In the genomic region with DNA sequence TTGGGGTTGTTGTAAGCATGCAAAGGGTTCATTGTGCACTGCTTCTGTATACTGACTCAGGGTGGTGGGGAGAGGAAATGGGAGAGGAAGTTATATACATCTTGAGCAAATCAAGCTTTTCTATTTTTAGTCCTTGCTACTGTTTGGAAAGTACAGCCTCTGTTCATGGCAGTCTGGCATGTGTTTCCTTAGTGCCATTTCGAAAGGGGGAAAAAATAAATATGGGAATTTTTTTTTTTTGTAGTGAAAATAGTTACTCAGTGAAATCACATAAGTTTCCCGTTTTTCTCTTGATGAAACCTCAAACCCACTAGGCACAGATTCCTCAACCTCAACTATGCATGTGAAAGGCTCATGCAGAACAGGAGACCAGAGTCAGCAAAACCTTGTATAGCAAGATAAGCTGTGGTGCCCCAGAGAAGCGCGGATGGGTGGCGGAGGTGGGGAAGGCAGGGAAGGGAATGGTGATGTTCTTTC, we compare ENCODE assay signal across 10 cellular contexts.
DNase-seq lines count a peak whose midpoint lies in the region; ATAC-seq and TF ChIP-seq lines count a peak whose summit lies in the region.
"Had no signal": no experiment of that assay in that cellular context is flagged by ENCODE, and none has a peak within 500 bp of the region (broad histone marks: within the 10 kb centered on the region; RNA-seq: fewer than 3 reads in every experiment).

No MANE protein-coding gene starts in this region.

- H3K9me3 Mint-ChIP-seq in glutamatergic neuron (ENCODE audit: unreplicated experiment): peaks cover 3% of the 10 kb centered on the region
- H3K9me3 Mint-ChIP-seq in activated T-cell treated with anti-CD3 and anti-CD28 coated beads, Interleukin-2, amount 50 U/mL, for 4 hours: peaks cover 25% of the 10 kb centered on the region
- peaks cover 24% of the 10 kb centered on the region for H3K9me3 Mint-ChIP-seq in activated CD4-positive, alpha-beta T cell treated with anti-CD3 and anti-CD28 coated beads, Interleukin-2, amount 10 ng/mL, durations not matched to agents 24 days and 14 days

- intact Hi-C loops in posterior cingulate gyrus (cut with DNase I): no loop called here
- intact Hi-C loops in activated CD4-positive, alpha-beta T cell treated with anti-CD3 and anti-CD28 coated beads, Interleukin-2, amount 10 ng/mL, durations not matched to agents 24 days and 14 days (cut with micrococcal nuclease): no loop called here

- no peaks in the 10 kb centered on the region for H3K4me1 Mint-ChIP-seq in glutamatergic neuron (ENCODE audit: low read depth, unreplicated experiment)
- peaks cover 15% of the 10 kb centered on the region for H3K4me1 Mint-ChIP-seq in activated T-cell treated with anti-CD3 and anti-CD28 coated beads, Interleukin-2, amount 50 U/mL, for 4 hours (ENCODE audit: low read depth)
- peaks cover 8% of the 10 kb centered on the region for H3K4me1 Mint-ChIP-seq in activated CD4-positive, alpha-beta T cell treated with anti-CD3 and anti-CD28 coated beads, Interleukin-2, amount 10 ng/mL, durations not matched to agents 24 days and 14 days

- H3K4me3 Mint-ChIP-seq in glutamatergic neuron (ENCODE audit: unreplicated experiment): no peak overlapping the region
- no peak overlapping the region for H3K4me3 Mint-ChIP-seq in activated T-cell treated with anti-CD3 and anti-CD28 coated beads, Interleukin-2, amount 50 U/mL, for 4 hours
- no peak overlapping the region for H3K4me3 Mint-ChIP-seq in activated CD4-positive, alpha-beta T cell treated with anti-CD3 and anti-CD28 coated beads, Interleukin-2, amount 10 ng/mL, durations not matched to agents 24 days and 14 days
- H3K4me3 Mint-ChIP-seq: activated naive CD4-positive, alpha-beta T cell treated with anti-CD3 and anti-CD28 coated beads, Interleukin-2, amount 50 U/mL, for 24 hours; stimulated activated naive CD8-positive, alpha-beta T cell treated with anti-CD3 and anti-CD28 coated beads, Interleukin-15, Interleukin-2, amounts not matched to agents 100 ng/mL and 50 ng/mL, for 24 hours had no signal

- no peak overlapping the region for H3K27ac Mint-ChIP-seq in glutamatergic neuron (ENCODE audit: unreplicated experiment)
- H3K27ac Mint-ChIP-seq in activated CD4-positive, alpha-beta T cell treated with anti-CD3 and anti-CD28 coated beads, Interleukin-2, amount 10 ng/mL, durations not matched to agents 24 days and 14 days: no peak overlapping the region
- H3K27ac Mint-ChIP-seq: activated naive CD4-positive, alpha-beta T cell treated with anti-CD3 and anti-CD28 coated beads, Interleukin-2, amount 50 U/mL, for 24 hours had no signal

- no peaks in the 10 kb centered on the region for H3K27me3 Mint-ChIP-seq in glutamatergic neuron (ENCODE audit: unreplicated experiment)
- no peaks in the 10 kb centered on the region for H3K27me3 Mint-ChIP-seq in activated T-cell treated with anti-CD3 and anti-CD28 coated beads, Interleukin-2, amount 50 U/mL, for 4 hours (ENCODE audit: low read depth)
- no peaks in the 10 kb centered on the region for H3K27me3 Mint-ChIP-seq in activated CD4-positive, alpha-beta T cell treated with anti-CD3 and anti-CD28 coated beads, Interleukin-2, amount 10 ng/mL, durations not matched to agents 24 days and 14 days
- H3K27me3 Mint-ChIP-seq: activated naive CD4-positive, alpha-beta T cell treated with anti-CD3 and anti-CD28 coated beads, Interleukin-2, amount 50 U/mL, for 24 hours; stimulated activated naive CD8-positive, alpha-beta T cell treated with anti-CD3 and anti-CD28 coated beads, Interleukin-15, Interleukin-2, amounts not matched to agents 100 ng/mL and 50 ng/mL, for 24 hours had no signal

- peak; percentile 92 for ATAC-seq in SK-N-SH treated with all-trans-retinoic acid at 6 μM for 48 hours
- ATAC-seq in activated T-cell treated with anti-CD3 and anti-CD28 coated beads, Interleukin-2, amount 50 U/mL, for 4 hours: no peak

- H3K36me3 Mint-ChIP-seq in glutamatergic neuron (ENCODE audit: unreplicated experiment): peaks cover 6% of the 10 kb centered on the region
- H3K36me3 Mint-ChIP-seq in activated T-cell treated with anti-CD3 and anti-CD28 coated beads, Interleukin-2, amount 50 U/mL, for 4 hours (ENCODE audit: insufficient read depth): peaks cover 39% of the 10 kb centered on the region
- H3K36me3 Mint-ChIP-seq in activated CD4-positive, alpha-beta T cell treated with anti-CD3 and anti-CD28 coated beads, Interleukin-2, amount 10 ng/mL, durations not matched to agents 24 days and 14 days (ENCODE audit: low read depth): peaks cover 29% of the 10 kb centered on the region

- peak; percentile 0 for DNase-seq in GF-D8 (lab: John Stamatoyannopoulos, UW)
- DNase-seq in germinal center (ENCODE audit: low spot score): peak; percentile 21
- DNase-seq in posterior cingulate gyrus: peak in 6 of 10 donors; percentile 9 to 77 (median 22)
- no peak for DNase-seq in glutamatergic neuron
- DNase-seq in activated T-cell treated with anti-CD3 and anti-CD28 coated beads, Interleukin-2, amount 50 U/mL, for 4 hours: no peak
- DNase-seq in HUDEP-2 (lab: John Stamatoyannopoulos, UW; ENCODE audit: unreplicated experiment in 76 of 76): no peak
- DNase-seq in activated CD4-positive, alpha-beta T cell treated with anti-CD3 and anti-CD28 coated beads, Interleukin-2, amount 10 ng/mL, durations not matched to agents 24 days and 14 days: no peak

- TF ChIP-seq CTCF in glutamatergic neuron (IDR thresholded peaks at IDR 0.05; ENCODE audit: partially characterized antibody, unreplicated experiment): no peak

TF ChIP-seq in SK-N-SH treated with all-trans-retinoic acid at 6 μM for 48 hours, 23 proteins besides CTCF, POLR2A, EP300 and RAD21 (continues in another document):
- TF ChIP-seq SNAI2 (CRISPR knock-in tag; IDR thresholded peaks at IDR 0.05): no peak
- TF ChIP-seq ESRRG (CRISPR knock-in tag; IDR thresholded peaks at IDR 0.05): no peak
- no peak for TF ChIP-seq CSDC2 (CRISPR knock-in tag; IDR thresholded peaks at IDR 0.05)
- TF ChIP-seq, protein P1, sequence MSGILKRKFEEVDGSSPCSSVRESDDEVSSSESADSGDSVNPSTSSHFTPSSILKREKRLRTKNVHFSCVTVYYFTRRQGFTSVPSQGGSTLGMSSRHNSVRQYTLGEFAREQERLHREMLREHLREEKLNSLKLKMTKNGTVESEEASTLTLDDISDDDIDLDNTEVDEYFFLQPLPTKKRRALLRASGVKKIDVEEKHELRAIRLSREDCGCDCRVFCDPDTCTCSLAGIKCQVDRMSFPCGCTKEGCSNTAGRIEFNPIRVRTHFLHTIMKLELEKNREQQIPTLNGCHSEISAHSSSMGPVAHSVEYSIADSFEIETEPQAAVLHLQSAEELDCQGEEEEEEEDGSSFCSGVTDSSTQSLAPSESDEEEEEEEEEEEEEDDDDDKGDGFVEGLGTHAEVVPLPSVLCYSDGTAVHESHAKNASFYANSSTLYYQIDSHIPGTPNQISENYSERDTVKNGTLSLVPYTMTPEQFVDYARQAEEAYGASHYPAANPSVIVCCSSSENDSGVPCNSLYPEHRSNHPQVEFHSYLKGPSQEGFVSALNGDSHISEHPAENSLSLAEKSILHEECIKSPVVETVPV (CRISPR knock-in tag; IDR thresholded peaks at IDR 0.05): no peak
- no peak for TF ChIP-seq ZNF70 (CRISPR knock-in tag; IDR thresholded peaks at IDR 0.05)
- TF ChIP-seq BACH2 (CRISPR knock-in tag; IDR thresholded peaks at IDR 0.05; ENCODE audit: borderline replicate concordance): no peak
- no peak for TF ChIP-seq ISL1 (CRISPR knock-in tag; IDR thresholded peaks at IDR 0.05)
- no peak for TF ChIP-seq TOX (CRISPR knock-in tag; IDR thresholded peaks at IDR 0.05; ENCODE audit: borderline replicate concordance)
- no peak for TF ChIP-seq OSR1 (CRISPR knock-in tag; IDR thresholded peaks at IDR 0.05)
- TF ChIP-seq, protein P2, sequence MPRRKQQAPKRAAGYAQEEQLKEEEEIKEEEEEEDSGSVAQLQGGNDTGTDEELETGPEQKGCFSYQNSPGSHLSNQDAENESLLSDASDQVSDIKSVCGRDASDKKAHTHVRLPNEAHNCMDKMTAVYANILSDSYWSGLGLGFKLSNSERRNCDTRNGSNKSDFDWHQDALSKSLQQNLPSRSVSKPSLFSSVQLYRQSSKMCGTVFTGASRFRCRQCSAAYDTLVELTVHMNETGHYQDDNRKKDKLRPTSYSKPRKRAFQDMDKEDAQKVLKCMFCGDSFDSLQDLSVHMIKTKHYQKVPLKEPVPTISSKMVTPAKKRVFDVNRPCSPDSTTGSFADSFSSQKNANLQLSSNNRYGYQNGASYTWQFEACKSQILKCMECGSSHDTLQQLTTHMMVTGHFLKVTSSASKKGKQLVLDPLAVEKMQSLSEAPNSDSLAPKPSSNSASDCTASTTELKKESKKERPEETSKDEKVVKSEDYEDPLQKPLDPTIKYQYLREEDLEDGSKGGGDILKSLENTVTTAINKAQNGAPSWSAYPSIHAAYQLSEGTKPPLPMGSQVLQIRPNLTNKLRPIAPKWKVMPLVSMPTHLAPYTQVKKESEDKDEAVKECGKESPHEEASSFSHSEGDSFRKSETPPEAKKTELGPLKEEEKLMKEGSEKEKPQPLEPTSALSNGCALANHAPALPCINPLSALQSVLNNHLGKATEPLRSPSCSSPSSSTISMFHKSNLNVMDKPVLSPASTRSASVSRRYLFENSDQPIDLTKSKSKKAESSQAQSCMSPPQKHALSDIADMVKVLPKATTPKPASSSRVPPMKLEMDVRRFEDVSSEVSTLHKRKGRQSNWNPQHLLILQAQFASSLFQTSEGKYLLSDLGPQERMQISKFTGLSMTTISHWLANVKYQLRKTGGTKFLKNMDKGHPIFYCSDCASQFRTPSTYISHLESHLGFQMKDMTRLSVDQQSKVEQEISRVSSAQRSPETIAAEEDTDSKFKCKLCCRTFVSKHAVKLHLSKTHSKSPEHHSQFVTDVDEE (CRISPR knock-in tag; IDR thresholded peaks at IDR 0.05): no peak
- no peak for TF ChIP-seq PPARA (CRISPR knock-in tag; IDR thresholded peaks at IDR 0.05; ENCODE audit: borderline replicate concordance)
- TF ChIP-seq ARNTL (CRISPR knock-in tag; IDR thresholded peaks at IDR 0.05; ENCODE audit: borderline replicate concordance, low read depth): no peak
- no peak for TF ChIP-seq TCF4 (CRISPR knock-in tag; IDR thresholded peaks at IDR 0.05; ENCODE audit: borderline replicate concordance)
- TF ChIP-seq, protein P3, sequence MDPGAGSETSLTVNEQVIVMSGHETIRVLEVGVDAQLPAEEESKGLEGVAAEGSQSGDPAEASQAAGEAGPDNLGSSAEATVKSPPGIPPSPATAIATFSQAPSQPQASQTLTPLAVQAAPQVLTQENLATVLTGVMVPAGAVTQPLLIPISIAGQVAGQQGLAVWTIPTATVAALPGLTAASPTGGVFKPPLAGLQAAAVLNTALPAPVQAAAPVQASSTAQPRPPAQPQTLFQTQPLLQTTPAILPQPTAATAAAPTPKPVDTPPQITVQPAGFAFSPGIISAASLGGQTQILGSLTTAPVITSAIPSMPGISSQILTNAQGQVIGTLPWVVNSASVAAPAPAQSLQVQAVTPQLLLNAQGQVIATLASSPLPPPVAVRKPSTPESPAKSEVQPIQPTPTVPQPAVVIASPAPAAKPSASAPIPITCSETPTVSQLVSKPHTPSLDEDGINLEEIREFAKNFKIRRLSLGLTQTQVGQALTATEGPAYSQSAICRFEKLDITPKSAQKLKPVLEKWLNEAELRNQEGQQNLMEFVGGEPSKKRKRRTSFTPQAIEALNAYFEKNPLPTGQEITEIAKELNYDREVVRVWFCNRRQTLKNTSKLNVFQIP (CRISPR knock-in tag; IDR thresholded peaks at IDR 0.05; ENCODE audit: borderline replicate concordance, low read depth): no peak

Comparison
In these comparisons a context has a peak if more than half of its experiments do, and no peak if none do; other contexts are left out.
1. DNase-seq: peak in GF-D8 (single experiment), germinal center (single experiment) and posterior cingulate gyrus (6 of 10); none in glutamatergic neuron (single experiment), activated T-cell treated with anti-CD3 and anti-CD28 coated beads, Interleukin-2, amount 50 U/mL, for 4 hours (single experiment), HUDEP-2 (0 of 76) and activated CD4-positive, alpha-beta T cell treated with anti-CD3 and anti-CD28 coated beads, Interleukin-2, amount 10 ng/mL, durations not matched to agents 24 days and 14 days (single experiment).